Comparison of ENCODE assay signal across 24 cellular contexts in the genomic region with DNA sequence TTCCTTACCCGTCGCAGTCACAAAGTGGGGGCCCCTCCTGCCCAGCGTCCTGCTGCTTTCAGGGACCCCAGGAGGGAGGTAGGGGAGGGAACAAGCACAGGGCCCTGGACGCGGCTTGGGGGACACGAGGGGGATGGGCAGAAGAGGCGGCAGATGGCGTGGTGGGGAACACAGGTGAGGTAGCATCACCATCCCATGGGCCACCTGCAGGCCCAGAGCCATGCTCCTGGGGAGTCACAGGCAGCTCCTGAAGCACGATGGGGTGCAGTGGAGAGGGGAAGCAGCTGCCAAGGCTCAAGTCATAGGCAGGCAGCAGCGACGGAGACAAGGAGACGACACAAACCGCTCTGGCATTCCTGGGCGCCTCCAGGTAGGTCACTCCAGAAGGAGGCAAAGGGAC. TPM values are rescaled to one million over a fixed set of nuclear protein-coding genes. Genes with fewer than 3 reads are reported as not detected.
DNase-seq lines count a peak whose midpoint lies in the region; ATAC-seq and TF ChIP-seq lines count a peak whose summit lies in the region.
"Had no signal": no experiment of that assay in that cellular context is flagged by ENCODE, and none has a peak within 500 bp of the region (broad histone marks: within the 10 kb centered on the region; RNA-seq: fewer than 3 reads in every experiment).

No MANE protein-coding gene starts in this region.

- H2BK20ac ChIP-seq in IMR-90 (ENCODE audit: low read depth, low read length) = no peak overlapping the region

- peaks cover 3% of the 10 kb centered on the region for H3K36me3 ChIP-seq in H7 (replicated peaks; ENCODE audit: control insufficient read depth, insufficient read depth, low read length)
- H3K36me3 ChIP-seq in IMR-90 (ENCODE audit: control insufficient read depth, insufficient read depth, low read length) = peaks cover 43% of the 10 kb centered on the region
- H3K36me3 ChIP-seq in neuronal stem cell (replicated peaks in 1 of 2; ENCODE audit: control insufficient read depth in 2 of 2, insufficient read depth in 2 of 2, low read length in 2 of 2) = peaks cover 24 to 28% of the 10 kb centered on the region in 2 donors
- H3K36me3 ChIP-seq: HAP-1 had no signal

- H3K27me3 ChIP-seq in H7 (ENCODE audit: control insufficient read depth, insufficient read depth, low read length) (no peaks in the 10 kb centered on the region), IMR-90 (ENCODE audit: control insufficient read depth, insufficient read depth, low read length) (no peaks in the 10 kb centered on the region), neuronal stem cell (ENCODE audit: control insufficient read depth in 3 of 3, insufficient read depth in 3 of 3, low read depth in 1 of 3, low read length in 3 of 3) (no peaks in the 10 kb centered on the region)
- H3K27me3 ChIP-seq: BE2C; BLaER1 treated with 17β-estradiol and CSF1 and Interleukin-3, amounts not matched to agents 10 nM and 100 nM had no signal

- no peak for TF ChIP-seq POLR2A in IMR-90 (IDR thresholded peaks at IDR 0.05; ENCODE audit: low read depth, low read length)

- peak overlapping the region; percentile 67 for H3K4me3 Mint-ChIP-seq in endothelial cell (ENCODE audit: unreplicated experiment)
- H3K4me3 Mint-ChIP-seq: CD14-positive monocyte; CD4-positive, alpha-beta T cell; CD8-positive, alpha-beta memory T cell; HFFc6 had no signal

- CTCF ChIA-PET in IMR-90 (lab: Yijun Ruan, JAX) = no interaction called here

- no peak overlapping the region for H3K4me3 ChIP-seq in H7 (ENCODE audit: insufficient read depth, low read depth, low read length)
- H3K4me3 ChIP-seq in IMR-90 (ENCODE audit: insufficient read depth, low read depth, low read length) = no peak overlapping the region
- H3K4me3 ChIP-seq in neuronal stem cell (ENCODE audit: low read length in 2 of 2) = no peak overlapping the region
- H3K4me3 ChIP-seq: A549; BLaER1 treated with 17β-estradiol and CSF1 and Interleukin-3, amounts not matched to agents 10 nM and 100 nM; GM12878; HAP-1 had no signal

- H3K27me3 Mint-ChIP-seq in endothelial cell (ENCODE audit: unreplicated experiment) = peaks cover 8% of the 10 kb centered on the region
- H3K27me3 Mint-ChIP-seq: CD4-positive, alpha-beta T cell had no signal

- H2BK12ac ChIP-seq in neuronal stem cell (ENCODE audit: low read length) = no peak overlapping the region

- H3K9me3 ChIP-seq in IMR-90 (ENCODE audit: control insufficient read depth, insufficient read depth, low read length) = no peaks in the 10 kb centered on the region
- peaks cover 0 to 2% of the 10 kb centered on the region in 2 donors for H3K9me3 ChIP-seq in neuronal stem cell (replicated peaks in 1 of 2; ENCODE audit: control insufficient read depth in 2 of 2, insufficient read depth in 1 of 2, low read depth in 1 of 2, low read length in 2 of 2)
- H3K9me3 ChIP-seq: A549; BE2C; BLaER1 treated with 17β-estradiol and CSF1 and Interleukin-3, amounts not matched to agents 10 nM and 100 nM; HAP-1 had no signal

- H3K4me2 ChIP-seq in IMR-90 (ENCODE audit: low read depth, low read length) = no peak overlapping the region
- H3K4me2 ChIP-seq in neuronal stem cell (ENCODE audit: insufficient read depth, low read length, poor library complexity, severe bottlenecking) = no peak overlapping the region
- H3K4me2 ChIP-seq: A549; BLaER1 treated with 17β-estradiol and CSF1 and Interleukin-3, amounts not matched to agents 10 nM and 100 nM had no signal

- WGBS in IMR-90 (ENCODE audit: extremely low coverage in 2 of 2, insufficient read length in 1 of 2), 2 experiments = 82% methylated on average over 8 of the region's 14 CpGs; no CpG with 5 or more reads in 1 of the 2 experiments
- WGBS in neuronal stem cell (ENCODE audit: extremely low coverage in 2 of 2, insufficient read length in 2 of 2, insufficient replicate concordance in 1 of 2), 2 donors = no CpG with 5 or more reads among the region's 14 CpGs

- no peak overlapping the region for H2BK5ac ChIP-seq in IMR-90 (ENCODE audit: low read depth, low read length, poor library complexity, severe bottlenecking)
- no peak overlapping the region for H2BK5ac ChIP-seq in neuronal stem cell (ENCODE audit: low read length)

- intact Hi-C loops in IMR-90 (cut with micrococcal nuclease) = no loop called here

- H3K27ac Mint-ChIP-seq in endothelial cell (ENCODE audit: unreplicated experiment) = no peak overlapping the region
- H3K27ac Mint-ChIP-seq: CD4-positive, alpha-beta T cell; CD8-positive, alpha-beta memory T cell; HFFc6 had no signal

- H2AK5ac ChIP-seq in IMR-90 (ENCODE audit: low read depth, low read length) (no peak overlapping the region), neuronal stem cell (ENCODE audit: low read depth, low read length) (no peak overlapping the region)

- H3K23ac ChIP-seq in IMR-90 (ENCODE audit: low read depth, low read length) (no peak overlapping the region), neuronal stem cell (ENCODE audit: low read depth, low read length, poor library complexity) (peak overlapping the region; percentile 55)

- no peak overlapping the region for H3K56ac ChIP-seq in IMR-90 (ENCODE audit: extremely low read depth, insufficient read depth, low read length)

- peaks cover 6% of the 10 kb centered on the region; the same call in 1 of the 2 replicates for H3K4me1 ChIP-seq in IMR-90 (ENCODE audit: control insufficient read depth, insufficient read depth, low read length)
- H3K4me1 ChIP-seq in neuronal stem cell (ENCODE audit: control insufficient read depth in 2 of 2, insufficient read depth in 1 of 2, low read depth in 1 of 2, low read length in 2 of 2) = peaks cover 5% of the 10 kb centered on the region in 2 donors
- H3K4me1 ChIP-seq: BE2C, HAP-1 had no signal

- H3K9ac ChIP-seq in IMR-90 (ENCODE audit: low read depth, low read length) (no peak overlapping the region), neuronal stem cell (ENCODE audit: low read depth, low read length, poor library complexity) (peak overlapping the region; percentile 51)

- no peak overlapping the region for H3K14ac ChIP-seq in IMR-90 (replicated peaks; ENCODE audit: low read depth, low read length)
- H3K14ac ChIP-seq in neuronal stem cell (ENCODE audit: low read length) = no peak overlapping the region

- H3K27ac ChIP-seq in IMR-90 (ENCODE audit: insufficient read depth, low read length) (no peak overlapping the region), neuronal stem cell (replicated peaks; ENCODE audit: low read length) (no peak overlapping the region)
- H3K27ac ChIP-seq: A549; BLaER1 treated with 17β-estradiol and CSF1 and Interleukin-3, amounts not matched to agents 10 nM and 100 nM had no signal

- H4K91ac ChIP-seq in IMR-90 (ENCODE audit: insufficient read depth, low read depth, low read length) (no peak overlapping the region), neuronal stem cell (ENCODE audit: low read depth, low read length, poor library complexity) (no peak overlapping the region)

- TF ChIP-seq CTCF in IMR-90 (conservative IDR thresholded peaks at IDR 0.05; ENCODE audit: low read depth, low read length) (no peak), endothelial cell (IDR thresholded peaks at IDR 0.05; ENCODE audit: unreplicated experiment) (no peak)

- H3K9me3 Mint-ChIP-seq in endothelial cell (ENCODE audit: unreplicated experiment) = no peaks in the 10 kb centered on the region
- H3K9me3 Mint-ChIP-seq: CD14-positive monocyte; CD4-positive, alpha-beta T cell; CD8-positive, alpha-beta memory T cell; HFFc6 had no signal

- peaks cover 9% of the 10 kb centered on the region for H3K36me3 Mint-ChIP-seq in endothelial cell (ENCODE audit: low read depth, unreplicated experiment)

- H2BK15ac ChIP-seq in IMR-90 (ENCODE audit: low read depth, low read length) = no peak overlapping the region
- H2BK15ac ChIP-seq in neuronal stem cell (ENCODE audit: low read length) = no peak overlapping the region

- H2AK9ac ChIP-seq in IMR-90 (replicated peaks; ENCODE audit: low read depth, low read length, poor library complexity) = no peak overlapping the region

- POLR2A ChIA-PET in IMR-90 (lab: Charles Lee; ENCODE audit: unreplicated experiment) = no interaction called here

- no peaks in the 10 kb centered on the region for H3K9me1 ChIP-seq in IMR-90 (ENCODE audit: insufficient read depth, low read length)

- no peak for TF ChIP-seq RAD21 in IMR-90 (IDR thresholded peaks at IDR 0.05; ENCODE audit: low read length)

- H4K5ac ChIP-seq in IMR-90 (ENCODE audit: low read depth, low read length) = no peak overlapping the region

- H2BK120ac ChIP-seq in IMR-90 (ENCODE audit: low read depth, low read length) = no peak overlapping the region
- no peak overlapping the region for H2BK120ac ChIP-seq in neuronal stem cell (ENCODE audit: low read depth, low read length)

- no peaks in the 10 kb centered on the region for H3K4me1 Mint-ChIP-seq in endothelial cell (ENCODE audit: unreplicated experiment)

- in situ Hi-C loops in IMR-90 (cut with MboI; ENCODE audit: low sequenced_read_pairs) = no loop called here

- DNase-seq in H7 (peak; percentile 39), IMR-90 (no peak), endothelial cell (ENCODE audit: low spot score) (no peak), neuronal stem cell (ENCODE audit: low spot score) (no peak), NCI-H2196 (lab: John Stamatoyannopoulos, UW; ENCODE audit: unreplicated experiment) (no peak)
- DNase-seq in activated naive CD4-positive, alpha-beta T cell treated with anti-CD3 and anti-CD28 coated beads, Interleukin-2, amount 50 U/mL, for 16 hours = no peak
- DNase-seq: 8988T; ACHN; AML-193; BE2C; CD4-positive, alpha-beta T cell; CD8-positive, alpha-beta memory T cell; DMS 273 treated with DMSO at 0.1 percent for 48 hours; DMS79; EL; GDM1; GOT3; HFFc6 had no signal

- H4K20me1 ChIP-seq in IMR-90 (ENCODE audit: insufficient read depth, low read length) = no peaks in the 10 kb centered on the region; the same call in none of the 2 replicates

- no peak overlapping the region for H4K8ac ChIP-seq in IMR-90 (ENCODE audit: low read depth in 2 of 2, low read length in 2 of 2)
- H4K8ac ChIP-seq in neuronal stem cell (ENCODE audit: low read depth, low read length) = no peak overlapping the region

- H3K4ac ChIP-seq in IMR-90 (ENCODE audit: low read depth, low read length) = no peak overlapping the region
- no peak overlapping the region for H3K4ac ChIP-seq in neuronal stem cell (ENCODE audit: low read length)

- peak overlapping the region; percentile 43 for H2AFZ ChIP-seq in IMR-90 (replicated peaks; ENCODE audit: low read length, poor library complexity)
- H2AFZ ChIP-seq in neuronal stem cell (ENCODE audit: low read length) = no peak overlapping the region

- BruUV-seq in IMR-90 (replicated peaks; lab: Mats Ljungman, UMichigan) = no TSS peak

- dilution Hi-C loops in IMR-90 (cut with HindIII; ENCODE audit: low sequenced_read_pairs, unreplicated experiment) = no loop called here

- ATAC-seq in IMR-90 (ENCODE audit: low read depth) (no peak), GM18519 (IDR thresholded peaks at IDR 0.05; ENCODE audit: low FRiP score, unreplicated experiment) (no peak)
- ATAC-seq: A549, GM12878 had no signal

- H3K18ac ChIP-seq in IMR-90 (ENCODE audit: low read depth, low read length) (no peak overlapping the region), neuronal stem cell (ENCODE audit: low read length) (no peak overlapping the region)

- H3K79me1 ChIP-seq in IMR-90 (ENCODE audit: low read depth in 1 of 2, low read length in 2 of 2) (peaks cover 0 to 35% of the 10 kb centered on the region in 2 experiments), neuronal stem cell (ENCODE audit: low read depth, low read length) (peaks cover 33% of the 10 kb centered on the region)

RNA-seq across cellular contexts. Expression of gene UNKL, which starts 10.8 kb away (rescaled TPM):
- 22.0 and 24.3 TPM in 2 replicates for total RNA-seq in H7 (2014; rRNA removed; shearing (Covaris generic))
- total RNA-seq in IMR-90 (2012; rRNA removed) (3.6 and 4.1 TPM in 2 replicates), endothelial cell (ENCODE audit: unreplicated experiment) (30.3 TPM)
- 13.3 and 15.1 TPM in 2 replicates for polyA plus RNA-seq in IMR-90 (2012; rRNA removed)
- polyA plus RNA-seq in IMR-90 (2012; cell fraction: cytosol; rRNA removed) = 12.7 and 18.2 TPM in 2 replicates
- 40.8 and 67.0 TPM in 2 replicates for polyA plus RNA-seq in IMR-90 (2012; cell fraction: nucleus; rRNA removed; ENCODE audit: low replicate concordance)
- polyA plus RNA-seq in neuronal stem cell (2013, experiment 1 of 2) = 14.1 TPM
- polyA plus RNA-seq in neuronal stem cell (2013, experiment 2 of 2) = 14.2 TPM

RNA-seq across cellular contexts. Expression of gene UQCC4, which starts 16.8 kb away (rescaled TPM):
- total RNA-seq in H7 (2014; rRNA removed; shearing (Covaris generic)) = 30.0 and 32.8 TPM in 2 replicates
- total RNA-seq in IMR-90 (2012; rRNA removed) = 15.1 and 18.1 TPM in 2 replicates
- polyA plus RNA-seq in IMR-90 (2012; rRNA removed) = 17.2 and 21.2 TPM in 2 replicates
- polyA plus RNA-seq in IMR-90 (2012; cell fraction: cytosol; rRNA removed) = 26.3 and 43.4 TPM in 2 replicates
- polyA plus RNA-seq in IMR-90 (2012; cell fraction: nucleus; rRNA removed; ENCODE audit: low replicate concordance) = 13.6 and 15.9 TPM in 2 replicates
- total RNA-seq in endothelial cell (ENCODE audit: unreplicated experiment) = 11.4 TPM
- polyA plus RNA-seq in neuronal stem cell (2013, experiment 1 of 2) = 15.5 TPM
- 14.7 TPM for polyA plus RNA-seq in neuronal stem cell (2013, experiment 2 of 2)

RNA-seq across cellular contexts. Expression of gene PERCC1, which starts 27.1 kb away (rescaled TPM):
- total RNA-seq in H7 (2014; rRNA removed; shearing (Covaris generic)) = not detected in 2 replicates
- not detected in 2 replicates for total RNA-seq in IMR-90 (2012; rRNA removed)
- polyA plus RNA-seq in IMR-90 (2012; rRNA removed) = not detected in 2 replicates
- polyA plus RNA-seq in IMR-90 (2012; cell fraction: cytosol; rRNA removed) = not detected in 2 replicates
- polyA plus RNA-seq in IMR-90 (2012; cell fraction: nucleus; rRNA removed; ENCODE audit: low replicate concordance) = not detected in 2 replicates
- total RNA-seq in endothelial cell (ENCODE audit: unreplicated experiment) = not detected
- polyA plus RNA-seq in neuronal stem cell (2013, experiment 1 of 2) = not detected
- polyA plus RNA-seq in neuronal stem cell (2013, experiment 2 of 2) = not detected
- total RNA-seq: GM12878, HFFc6 had no signal
- polyA plus RNA-seq: A549; CD14-positive monocyte; CD8-positive, alpha-beta memory T cell; GM12878 had no signal

RNA-seq across cellular contexts. Expression of gene CCDC154, which starts 40.6 kb away (rescaled TPM):
- total RNA-seq in H7 (2014; rRNA removed; shearing (Covaris generic)) = 0.11 TPM in 1 of 2 replicates, not detected in the other
- total RNA-seq in IMR-90 (2012; rRNA removed) (under 0.01 TPM in 1 of 2 replicates, not detected in the other), endothelial cell (ENCODE audit: unreplicated experiment) (2.4 TPM)
- 0.09 TPM in 1 of 2 replicates, not detected in the other for polyA plus RNA-seq in IMR-90 (2012; rRNA removed)
- polyA plus RNA-seq in IMR-90 (2012; cell fraction: cytosol; rRNA removed) = 0.08 and 0.14 TPM in 2 replicates
- 0.56 and 1.3 TPM in 2 replicates for polyA plus RNA-seq in IMR-90 (2012; cell fraction: nucleus; rRNA removed; ENCODE audit: low replicate concordance)
- polyA plus RNA-seq in neuronal stem cell (2013, experiment 1 of 2) = 0.86 TPM
- 1.2 TPM for polyA plus RNA-seq in neuronal stem cell (2013, experiment 2 of 2)
- polyA plus RNA-seq: CD14-positive monocyte; CD8-positive, alpha-beta memory T cell had no signal

RNA-seq across cellular contexts. Expression of gene GNPTG, which starts 52.0 kb away (rescaled TPM):
- total RNA-seq in H7 (2014; rRNA removed; shearing (Covaris generic)) = 16.2 and 21.5 TPM in 2 replicates
- 14.7 and 14.9 TPM in 2 replicates for total RNA-seq in IMR-90 (2012; rRNA removed)
- 70.8 and 85.2 TPM in 2 replicates for polyA plus RNA-seq in IMR-90 (2012; rRNA removed)
- polyA plus RNA-seq in IMR-90 (2012; cell fraction: cytosol; rRNA removed) = 103 and 128 TPM in 2 replicates
- 113 and 180 TPM in 2 replicates for polyA plus RNA-seq in IMR-90 (2012; cell fraction: nucleus; rRNA removed; ENCODE audit: low replicate concordance)
- 47.9 TPM for total RNA-seq in endothelial cell (ENCODE audit: unreplicated experiment)
- polyA plus RNA-seq in neuronal stem cell (2013, experiment 1 of 2) = 14.7 TPM
- polyA plus RNA-seq in neuronal stem cell (2013, experiment 2 of 2) = 13.2 TPM
